In genomic region chr2:1685957-1686783, GRCh38 we compare ENCODE assay signal across 15 cellular contexts. TPM values are rescaled to one million over a fixed set of nuclear protein-coding genes. Genes with fewer than 3 reads are reported as not detected.
A peak's percentile ranks its signal among the peaks of the same experiment; 100 is the strongest.
DNase-seq lines count a peak whose midpoint lies in the region; ATAC-seq, FAIRE-seq and TF ChIP-seq lines count a peak whose summit lies in the region.
"Had no signal": no experiment of that assay in that cellular context is flagged by ENCODE, and none has a peak within 500 bp of the region (broad histone marks: within the 10 kb centered on the region; RNA-seq: fewer than 3 reads in every experiment).

No MANE protein-coding gene starts in this region.

- peak overlapping the region in 3 of 4 donors; percentile 27 to 54 (median 51) for H3K27ac ChIP-seq in sigmoid colon
- no peak overlapping the region for H3K27ac ChIP-seq in kidney (ENCODE audit: low read depth in 2 of 2, low read length in 2 of 2)

- H3K4me3 Mint-ChIP-seq in activated T-helper 17 cell treated with anti-CD3 and anti-CD28 coated beads, Interleukin-2, amount 50 U/mL, for 72 hours = no peak overlapping the region
- H3K4me3 Mint-ChIP-seq: activated T-helper 1 cell treated with anti-CD3 and anti-CD28 coated beads, Interleukin-12 subunit alpha, Interleukin-12 subunit beta, Interleukin-2, Interleukin-4 antibody, amounts not matched to agents 30 ng/mL and 10 ng/mL and 1 ng/mL, durations not matched to agents 14 hours and 24 hours and 36 hours had no signal

- H3K27me3 Mint-ChIP-seq in activated T-helper 17 cell treated with anti-CD3 and anti-CD28 coated beads, Interleukin-2, amount 50 U/mL, for 72 hours = no peaks in the 10 kb centered on the region

- no peaks in the 10 kb centered on the region for H3K36me3 Mint-ChIP-seq in activated T-helper 17 cell treated with anti-CD3 and anti-CD28 coated beads, Interleukin-2, amount 50 U/mL, for 72 hours (ENCODE audit: low read depth)

- H3K4me1 Mint-ChIP-seq in activated T-helper 17 cell treated with anti-CD3 and anti-CD28 coated beads, Interleukin-2, amount 50 U/mL, for 72 hours = no peaks in the 10 kb centered on the region

- ATAC-seq in HG03521 (IDR thresholded peaks at IDR 0.05; ENCODE audit: unreplicated experiment) (no peak), GM18502 (IDR thresholded peaks at IDR 0.05; ENCODE audit: poor library complexity, unreplicated experiment) (no peak)
- ATAC-seq in activated T-helper 17 cell treated with anti-CD3 and anti-CD28 coated beads, Interleukin-2, amount 50 U/mL, for 72 hours (replicated peaks) = no peak

- FAIRE-seq in H54 (lab: Jason Lieb, UNC) (no peak), kidney (lab: Jason Lieb, UNC) (no peak)

- H3K4me1 ChIP-seq in sigmoid colon (peaks cover 0 to 13% (median 5%) of the 10 kb centered on the region in 4 donors), kidney (ENCODE audit: control insufficient read depth in 1 of 2, insufficient read depth in 1 of 2, low read depth in 1 of 2, low read length in 2 of 2) (no peaks in the 10 kb centered on the region)
- H3K4me1 ChIP-seq: Peyer's patch had no signal

- intact Hi-C loops in sigmoid colon (cut with DNase I) (no loop called here), kidney (cut with DNase I) (no loop called here)

- TF ChIP-seq EP300 in sigmoid colon (IDR thresholded peaks at IDR 0.05) = no peak

- no peak for TF ChIP-seq CTCF in sigmoid colon (IDR thresholded peaks at IDR 0.05)
- TF ChIP-seq CTCF in kidney (IDR thresholded peaks at IDR 0.05; ENCODE audit: borderline replicate concordance, extremely low read depth, insufficient read depth) = no peak

- no peak overlapping the region for H3K9ac ChIP-seq in kidney (ENCODE audit: low read length in 2 of 2)

- H3K27ac Mint-ChIP-seq in activated T-helper 17 cell treated with anti-CD3 and anti-CD28 coated beads, Interleukin-2, amount 50 U/mL, for 72 hours = no peak overlapping the region
- H3K27ac Mint-ChIP-seq: activated T-helper 1 cell treated with anti-CD3 and anti-CD28 coated beads, Interleukin-12 subunit alpha, Interleukin-12 subunit beta, Interleukin-2, Interleukin-4 antibody, amounts not matched to agents 30 ng/mL and 10 ng/mL and 1 ng/mL, durations not matched to agents 14 hours and 24 hours and 36 hours had no signal

- H3K9me3 ChIP-seq in sigmoid colon (no peaks in the 10 kb centered on the region), kidney (ENCODE audit: control insufficient read depth in 1 of 2, low read length in 2 of 2) (no peaks in the 10 kb centered on the region)
- H3K9me3 ChIP-seq: Peyer's patch had no signal

- H3K4me3 ChIP-seq in sigmoid colon (no peak overlapping the region), kidney (ENCODE audit: low read length in 2 of 2) (no peak overlapping the region)
- H3K4me3 ChIP-seq: coronary artery, Peyer's patch had no signal

- TF ChIP-seq POLR2A in H54 (IDR thresholded peaks at IDR 0.05; ENCODE audit: low read depth, low read length) = no peak
- TF ChIP-seq POLR2A in sigmoid colon (IDR thresholded peaks at IDR 0.05) = no peak

- H3K27me3 ChIP-seq in sigmoid colon = no peaks in the 10 kb centered on the region
- H3K27me3 ChIP-seq: Peyer's patch had no signal

- H3K9me3 Mint-ChIP-seq in activated T-helper 17 cell treated with anti-CD3 and anti-CD28 coated beads, Interleukin-2, amount 50 U/mL, for 72 hours = no peaks in the 10 kb centered on the region
- H3K9me3 Mint-ChIP-seq: activated T-helper 1 cell treated with anti-CD3 and anti-CD28 coated beads, Interleukin-12 subunit alpha, Interleukin-12 subunit beta, Interleukin-2, Interleukin-4 antibody, amounts not matched to agents 30 ng/mL and 10 ng/mL and 1 ng/mL, durations not matched to agents 14 hours and 24 hours and 36 hours had no signal

- H3K36me3 ChIP-seq in sigmoid colon (peaks cover 0 to 61% (median 17%) of the 10 kb centered on the region in 4 donors), kidney (ENCODE audit: control insufficient read depth in 1 of 2, insufficient read depth in 2 of 2, low read length in 2 of 2) (no peaks in the 10 kb centered on the region)
- H3K36me3 ChIP-seq: Peyer's patch had no signal

- DNase-seq in H54 (ENCODE audit: insufficient read length, low spot score) (peak; percentile 70), SW480 (ENCODE audit: low spot score) (peak; percentile 36), iPS-NIHi11 (ENCODE audit: low spot score) (peak; percentile 57), sigmoid colon (no peak), kidney (no peak)
- DNase-seq: DMS79; hippocampal formation; NCI-H1436; Peyer's patch; stimulated activated CD4-positive, alpha-beta T cell treated with anti-CD3 and anti-CD28 coated beads, Interleukin-4, amount 100 ng/mL, for 4 hours had no signal

- WGBS in sigmoid colon, 2 donors = 83 to 88% methylated on average over 21 of the region's 21 CpGs

RNA-seq across cellular contexts. Expression of gene PXDN, which starts 58.1 kb away (rescaled TPM):
- total RNA-seq in sigmoid colon = 100 to 1,000 TPM in 1 of 4 donors, 10 to 100 TPM in 3; 34.4 to 126 (median 48.3) TPM
- 10 to 100 TPM in 1 of 3 donors, 1 to 10 TPM in 2; 1.2 to 13.6 (median 1.8) TPM for polyA plus RNA-seq in sigmoid colon
- 42.3 TPM for total RNA-seq in kidney
- 4.7 TPM for polyA plus RNA-seq in kidney (ENCODE audit: insufficient read depth, low read depth, low replicate concordance)
- not detected for total RNA-seq in activated T-helper 17 cell treated with anti-CD3 and anti-CD28 coated beads, Interleukin-2, amount 50 U/mL, for 72 hours

Comparison
In these comparisons a context has a peak if more than half of its experiments do, and no peak if none do; other contexts are left out.
1. DNase-seq: peak in H54 (single experiment), SW480 (single experiment) and iPS-NIHi11 (single experiment); none in sigmoid colon (single experiment) and kidney (single experiment).
2. H3K27ac ChIP-seq: peak in sigmoid colon (3 of 4); none in kidney (0 of 2).
3. RNA of gene PXDN, which starts 58.1 kb away (total RNA-seq): 34.4 to 126 TPM in sigmoid colon and 42.3 TPM in kidney (single experiment); not detected in activated T-helper 17 cell treated with anti-CD3 and anti-CD28 coated beads, Interleukin-2, amount 50 U/mL, for 72 hours; every median in the first group is over 10 times any median in the second.